ENCODE assay signal across 22 cellular contexts in genomic region chr5:17042041-17042440, GRCh38.
"Had no signal": no experiment of that assay in that cellular context is flagged by ENCODE, and none has a peak within 500 bp of the region (broad histone marks: within the 10 kb centered on the region; RNA-seq: fewer than 3 reads in every experiment).

No MANE protein-coding gene starts in this region.

- ATAC-seq: activated CD4-positive, alpha-beta T cell treated with anti-CD3 and anti-CD28 coated beads for 36 hours; activated T-cell treated with anti-CD3 and anti-CD28 coated beads, Interleukin-2, amount 50 U/mL, for 4 hours; gastrocnemius medialis; naive thymus-derived CD4-positive, alpha-beta T cell; stimulated activated naive B cell treated with anti-CD40 and anti-IgM and Interleukin-4, amounts not matched to agents 10 μg/mL and 1 μg/mL and 100 μg/mL, for 72 hours had no signal

- DNase-seq: activated B cell treated with CpG ODN at 0.5 μM for 24 hours; activated CD4-positive, alpha-beta T cell treated with anti-CD3 and anti-CD28 coated beads for 36 hours; activated CD4-positive, alpha-beta T cell treated with anti-CD3 and anti-CD28 coated beads, Interleukin-2, amount 50 U/mL, for 4 hours; activated CD8-positive, alpha-beta memory T cell treated with anti-CD3 and anti-CD28 coated beads for 24 hours; activated CD8-positive, alpha-beta memory T cell treated with anti-CD3 and anti-CD28 coated beads, Interleukin-2, amount 50 U/mL, for 48 hours; activated naive CD4-positive, alpha-beta T cell treated with anti-CD3 and anti-CD28 coated beads, Interleukin-2, amount 10 ng/mL, durations not matched to agents 7 days and 5 days; activated T-cell treated with anti-CD3 and anti-CD28 coated beads, Interleukin-2, amount 50 U/mL, for 4 hours; amygdala; cerebellar nuclear complex; erythroblast; gastrocnemius medialis; hippocampal formation; left ventricle myocardium inferior; naive thymus-derived CD4-positive, alpha-beta T cell; posterior cingulate gyrus; stimulated activated CD4-positive, alpha-beta T cell treated with anti-CD3 and anti-CD28 coated beads, Interleukin-2, amount 100 ng/mL, for 48 hours; stimulated activated CD8-positive, alpha-beta memory T cell treated with anti-CD3 and anti-CD28 coated beads, Interleukin-4, amount 100 ng/mL, for 48 hours; stimulated activated naive B cell treated with anti-CD40 and anti-IgM and Interleukin-4, amounts not matched to agents 10 μg/mL and 1 μg/mL and 100 μg/mL, for 72 hours; T1000; transverse colon had no signal

- H3K4me3 ChIP-seq: coronary artery, gastrocnemius medialis, left ventricle myocardium inferior, transverse colon, vagina had no signal
